ENCODE assay signal across 8 cellular contexts in the genomic region with DNA sequence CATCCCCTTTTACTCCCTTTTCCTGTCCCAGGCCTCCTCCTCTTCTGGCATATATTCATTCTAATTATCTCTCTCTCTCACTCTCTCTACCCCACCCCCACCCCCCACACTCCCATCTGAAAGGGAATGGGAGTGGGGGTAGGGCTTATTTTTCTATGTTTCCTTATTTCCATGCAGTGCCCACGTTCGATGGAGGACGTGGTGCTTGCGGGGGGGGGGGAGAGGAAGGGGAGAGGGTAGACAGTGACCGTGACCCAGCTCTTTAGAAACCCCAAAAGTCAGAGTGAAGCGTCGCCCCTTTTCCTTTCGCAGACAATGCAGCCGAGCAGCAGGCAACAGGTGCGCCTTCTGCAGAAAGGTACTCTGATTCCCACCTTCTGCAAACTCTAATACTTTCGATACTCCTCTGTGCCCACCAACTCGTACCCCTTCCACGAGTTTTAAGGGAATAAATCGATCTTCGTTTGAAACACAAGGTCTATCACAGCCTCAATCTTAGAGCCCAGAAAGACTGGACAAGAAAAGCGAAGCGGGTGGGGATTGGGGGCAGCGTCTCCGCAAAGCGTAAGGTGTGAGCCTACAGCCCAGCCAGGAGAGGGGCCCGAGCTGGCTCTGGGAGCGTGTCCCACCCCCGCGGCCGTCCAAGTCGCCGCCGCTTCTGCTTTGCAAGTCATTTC. TPM values are rescaled to one million over a fixed set of nuclear protein-coding genes. Genes with fewer than 3 reads are reported as not detected.
DNase-seq lines count a peak whose midpoint lies in the region; ATAC-seq, FAIRE-seq and TF ChIP-seq lines count a peak whose summit lies in the region.

No MANE protein-coding gene starts in this region.

- H3K27ac ChIP-seq in DOHH2 (ENCODE audit: low read depth, low read length) (no peak overlapping the region), sigmoid colon (peak overlapping the region; percentile 98 to 100 (median 98))

- intact Hi-C loops in sigmoid colon (cut with DNase I) (loop anchor here (10.0 kb wide), 1 partner anchor 841 kb away; no protein-coding TSS in a partner anchor), posterior vena cava (cut with DNase I) (loop anchor here in 1 of 2 donors (10.0 kb wide), 1 partner anchor 261 kb away; no protein-coding TSS in a partner anchor)

- H3F3A ChIP-seq in DOHH2 (ENCODE audit: control insufficient read depth, insufficient read depth): peaks cover 8% of the 10 kb centered on the region

- peak overlapping the region; percentile 80 for H3K4me3 ChIP-seq in DOHH2 (ENCODE audit: low read length)
- H3K4me3 ChIP-seq in sigmoid colon: peak overlapping the region; percentile 71 to 83 (median 74)

- H3K4me1 ChIP-seq in DOHH2 (ENCODE audit: control insufficient read depth, low read length): peaks cover 29% of the 10 kb centered on the region
- H3K4me1 ChIP-seq in sigmoid colon: peaks cover 0 to 32% (median 3%) of the 10 kb centered on the region in 4 donors

- TF ChIP-seq CTCF in DOHH2 (IDR thresholded peaks at IDR 0.05; ENCODE audit: low read depth, low read length, poor library complexity, severe bottlenecking): no peak
- no peak for TF ChIP-seq CTCF in sigmoid colon (IDR thresholded peaks at IDR 0.05)

- H4K20me1 ChIP-seq in DOHH2 (ENCODE audit: control insufficient read depth, insufficient read depth, low read depth, low read length): no peaks in the 10 kb centered on the region

- no peak for TF ChIP-seq EP300 in sigmoid colon (IDR thresholded peaks at IDR 0.05)

- no peaks in the 10 kb centered on the region for H3K9me2 ChIP-seq in DOHH2 (replicated peaks; ENCODE audit: control insufficient read depth, low read length)

- no peaks in the 10 kb centered on the region for H3K36me3 ChIP-seq in DOHH2 (ENCODE audit: control insufficient read depth, low read length)
- no peaks in the 10 kb centered on the region for H3K36me3 ChIP-seq in sigmoid colon

- WGBS in sigmoid colon, 2 donors: 0% methylated on average over 28 of the region's 28 CpGs

- H3K27me3 ChIP-seq in DOHH2 (ENCODE audit: control insufficient read depth, low read length) (peaks cover 52% of the 10 kb centered on the region), sigmoid colon (peaks cover 0 to 19% (median 0%) of the 10 kb centered on the region in 3 donors)

- H3K9me3 ChIP-seq in DOHH2 (ENCODE audit: control insufficient read depth, insufficient read depth, low read length) (no peaks in the 10 kb centered on the region), sigmoid colon (no peaks in the 10 kb centered on the region)

- DNase-seq in HT-29 (ENCODE audit: low spot score) (peak; percentile 75), glomerular visceral epithelial cell (ENCODE audit: extremely low spot score) (peak; percentile 21), sigmoid colon (no peak), posterior vena cava (ENCODE audit: low spot score) (no peak), GM12891 (ENCODE audit: insufficient read length, low spot score) (no peak)
- DNase-seq in activated CD8-positive, alpha-beta memory T cell treated with anti-CD3 and anti-CD28 coated beads, Interleukin-2, amount 50 U/mL, for 4 hours: peak; percentile 59

- FAIRE-seq in GM12891 (lab: Jason Lieb, UNC): no peak

- peak overlapping the region; percentile 98 for H3K4me2 ChIP-seq in DOHH2 (ENCODE audit: low read length)

- TF ChIP-seq POLR2A in sigmoid colon (IDR thresholded peaks at IDR 0.05): no peak
- no peak for TF ChIP-seq POLR2A in GM12891 (IDR thresholded peaks at IDR 0.05; ENCODE audit: low read depth, low read length)

- no peaks in the 10 kb centered on the region for H3K79me2 ChIP-seq in DOHH2 (ENCODE audit: control insufficient read depth, low read length)

- ATAC-seq in GM19463 (IDR thresholded peaks at IDR 0.05; ENCODE audit: unreplicated experiment): peak; percentile 9

TF ChIP-seq in GM12891, 5 proteins besides CTCF, POLR2A, EP300 and RAD21:
- TF ChIP-seq PAX5 (IDR thresholded peaks at IDR 0.05; ENCODE audit: insufficient read depth, low read length, severe bottlenecking) (no peak), SPI1 (IDR thresholded peaks at IDR 0.05; ENCODE audit: low read depth, low read length) (no peak), POU2F2 (IDR thresholded peaks at IDR 0.05; ENCODE audit: low read depth, low read length) (no peak), POLR2AphosphoS5 (IDR thresholded peaks at IDR 0.05; ENCODE audit: low read depth, low read length) (no peak), TAF1 (IDR thresholded peaks at IDR 0.05; ENCODE audit: low read depth, low read length) (no peak)

RNA-seq across cellular contexts. Expression of gene NR4A2, which starts 0.9 kb away (rescaled TPM):
- total RNA-seq in HT-29 (2014; rRNA removed; shearing (Covaris generic)): 4.1 and 5.2 TPM in 2 replicates
- total RNA-seq in sigmoid colon: 1 to 10 TPM; 1.8 to 5.0 (median 2.6) TPM
- polyA plus RNA-seq in sigmoid colon: 10 to 100 TPM in 1 of 3 donors, 1 to 10 TPM in 2; 1.8 to 11.3 (median 2.8) TPM
- total RNA-seq in posterior vena cava: 10 to 100 TPM in 1 of 2 donors, 1 to 10 TPM in 1; 7.8 to 15.5 TPM
- 2.4 TPM for polyA plus RNA-seq in GM12891 (2012; ENCODE audit: low read depth, missing spikeins)

Comparison
In these comparisons a context has a peak if more than half of its experiments do, and no peak if none do; other contexts are left out.
1. DNase-seq: peak in HT-29 (single experiment), activated CD8-positive, alpha-beta memory T cell treated with anti-CD3 and anti-CD28 coated beads, Interleukin-2, amount 50 U/mL, for 4 hours (single experiment) and glomerular visceral epithelial cell (single experiment); none in sigmoid colon (single experiment), posterior vena cava (single experiment) and GM12891 (single experiment).